ENCODE assay signal across 1 cellular context in the genomic region with DNA sequence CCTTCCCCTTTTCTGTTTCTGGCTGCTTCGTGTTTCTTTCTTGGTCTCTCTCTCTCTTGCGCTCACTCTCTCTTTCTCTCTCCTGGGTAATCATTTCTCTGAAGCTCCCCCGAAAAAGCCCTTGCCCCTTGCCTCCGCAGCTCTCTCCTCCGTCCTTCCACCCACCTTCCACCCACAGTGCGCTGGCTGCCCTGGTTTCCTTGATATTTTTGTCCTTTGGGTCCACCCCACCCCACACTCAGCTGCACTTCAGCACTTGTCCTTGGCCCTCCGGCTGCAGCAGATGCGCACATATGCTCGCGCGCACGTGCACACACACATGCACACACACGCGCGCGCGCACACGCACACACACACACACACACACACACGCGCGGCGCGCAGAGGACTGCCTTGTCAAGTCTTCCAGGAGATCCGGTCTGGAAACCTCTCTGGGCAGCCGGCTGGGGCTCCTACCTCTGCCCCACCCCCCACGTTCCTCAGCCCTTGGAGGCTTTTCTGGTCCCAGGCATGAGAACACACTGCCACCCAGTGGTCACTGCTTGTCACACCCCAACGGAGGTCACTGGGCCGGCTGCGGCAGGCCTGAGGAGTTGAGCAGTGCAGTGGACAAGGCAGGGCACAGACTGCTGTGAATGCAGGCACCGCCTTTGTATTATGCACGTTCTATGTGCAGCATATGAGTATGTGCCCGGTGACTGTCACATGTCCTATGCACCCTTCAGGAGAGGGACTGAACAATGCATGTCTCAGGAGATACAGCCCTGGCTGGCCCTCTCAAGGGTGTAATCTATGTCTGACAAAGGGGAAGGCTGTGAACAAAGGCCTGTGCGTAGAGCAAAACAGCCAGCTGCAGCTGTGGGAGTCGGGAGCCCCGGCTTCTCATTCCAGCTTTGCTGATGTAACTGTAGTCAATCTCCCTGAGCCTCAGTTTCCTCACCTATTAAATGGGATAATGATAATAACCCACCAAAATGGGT.
TF ChIP-seq lines count a peak whose summit lies in the region.

No MANE protein-coding gene starts in this region.

TF ChIP-seq in GM12878, 131 proteins besides CTCF, POLR2A, EP300 and RAD21 (continued from another document):
- TF ChIP-seq, protein P1, sequence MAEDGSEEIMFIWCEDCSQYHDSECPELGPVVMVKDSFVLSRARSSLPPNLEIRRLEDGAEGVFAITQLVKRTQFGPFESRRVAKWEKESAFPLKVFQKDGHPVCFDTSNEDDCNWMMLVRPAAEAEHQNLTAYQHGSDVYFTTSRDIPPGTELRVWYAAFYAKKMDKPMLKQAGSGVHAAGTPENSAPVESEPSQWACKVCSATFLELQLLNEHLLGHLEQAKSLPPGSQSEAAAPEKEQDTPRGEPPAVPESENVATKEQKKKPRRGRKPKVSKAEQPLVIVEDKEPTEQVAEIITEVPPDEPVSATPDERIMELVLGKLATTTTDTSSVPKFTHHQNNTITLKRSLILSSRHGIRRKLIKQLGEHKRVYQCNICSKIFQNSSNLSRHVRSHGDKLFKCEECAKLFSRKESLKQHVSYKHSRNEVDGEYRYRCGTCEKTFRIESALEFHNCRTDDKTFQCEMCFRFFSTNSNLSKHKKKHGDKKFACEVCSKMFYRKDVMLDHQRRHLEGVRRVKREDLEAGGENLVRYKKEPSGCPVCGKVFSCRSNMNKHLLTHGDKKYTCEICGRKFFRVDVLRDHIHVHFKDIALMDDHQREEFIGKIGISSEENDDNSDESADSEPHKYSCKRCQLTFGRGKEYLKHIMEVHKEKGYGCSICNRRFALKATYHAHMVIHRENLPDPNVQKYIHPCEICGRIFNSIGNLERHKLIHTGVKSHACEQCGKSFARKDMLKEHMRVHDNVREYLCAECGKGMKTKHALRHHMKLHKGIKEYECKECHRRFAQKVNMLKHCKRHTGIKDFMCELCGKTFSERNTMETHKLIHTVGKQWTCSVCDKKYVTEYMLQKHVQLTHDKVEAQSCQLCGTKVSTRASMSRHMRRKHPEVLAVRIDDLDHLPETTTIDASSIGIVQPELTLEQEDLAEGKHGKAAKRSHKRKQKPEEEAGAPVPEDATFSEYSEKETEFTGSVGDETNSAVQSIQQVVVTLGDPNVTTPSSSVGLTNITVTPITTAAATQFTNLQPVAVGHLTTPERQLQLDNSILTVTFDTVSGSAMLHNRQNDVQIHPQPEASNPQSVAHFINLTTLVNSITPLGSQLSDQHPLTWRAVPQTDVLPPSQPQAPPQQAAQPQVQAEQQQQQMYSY (CRISPR knock-in tag; IDR thresholded peaks at IDR 0.05), result no peak
- no peak for TF ChIP-seq TAF1 (IDR thresholded peaks at IDR 0.05; ENCODE audit: borderline replicate concordance, low read depth, low read length)
- TF ChIP-seq, protein P2, sequence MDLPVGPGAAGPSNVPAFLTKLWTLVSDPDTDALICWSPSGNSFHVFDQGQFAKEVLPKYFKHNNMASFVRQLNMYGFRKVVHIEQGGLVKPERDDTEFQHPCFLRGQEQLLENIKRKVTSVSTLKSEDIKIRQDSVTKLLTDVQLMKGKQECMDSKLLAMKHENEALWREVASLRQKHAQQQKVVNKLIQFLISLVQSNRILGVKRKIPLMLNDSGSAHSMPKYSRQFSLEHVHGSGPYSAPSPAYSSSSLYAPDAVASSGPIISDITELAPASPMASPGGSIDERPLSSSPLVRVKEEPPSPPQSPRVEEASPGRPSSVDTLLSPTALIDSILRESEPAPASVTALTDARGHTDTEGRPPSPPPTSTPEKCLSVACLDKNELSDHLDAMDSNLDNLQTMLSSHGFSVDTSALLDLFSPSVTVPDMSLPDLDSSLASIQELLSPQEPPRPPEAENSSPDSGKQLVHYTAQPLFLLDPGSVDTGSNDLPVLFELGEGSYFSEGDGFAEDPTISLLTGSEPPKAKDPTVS (IDR thresholded peaks at IDR 0.05; ENCODE audit: low read depth, low read length), result no peak
- no peak for TF ChIP-seq CEBPB (IDR thresholded peaks at IDR 0.05; ENCODE audit: borderline replicate concordance in 1 of 2, low read depth in 2 of 2, low read length in 2 of 2)
- peak; percentile 80 for TF ChIP-seq MEF2B (IDR thresholded peaks at IDR 0.05; ENCODE audit: partially characterized antibody, poor library complexity, severe bottlenecking)
- peak; percentile 20; the same call in 1 of the 2 replicates for TF ChIP-seq BACH1 (IDR thresholded peaks at IDR 0.05; ENCODE audit: borderline replicate concordance)
- no peak for TF ChIP-seq CBFB (IDR thresholded peaks at IDR 0.05; ENCODE audit: low read depth)
- TF ChIP-seq MXI1 (IDR thresholded peaks at IDR 0.05; ENCODE audit: low read depth, low read length), result peak; percentile 75; the same call in 1 of the 2 replicates
- peak; percentile 83 for TF ChIP-seq GATAD2B (conservative IDR thresholded peaks at IDR 0.05; ENCODE audit: low read depth)
- TF ChIP-seq, protein P3, sequence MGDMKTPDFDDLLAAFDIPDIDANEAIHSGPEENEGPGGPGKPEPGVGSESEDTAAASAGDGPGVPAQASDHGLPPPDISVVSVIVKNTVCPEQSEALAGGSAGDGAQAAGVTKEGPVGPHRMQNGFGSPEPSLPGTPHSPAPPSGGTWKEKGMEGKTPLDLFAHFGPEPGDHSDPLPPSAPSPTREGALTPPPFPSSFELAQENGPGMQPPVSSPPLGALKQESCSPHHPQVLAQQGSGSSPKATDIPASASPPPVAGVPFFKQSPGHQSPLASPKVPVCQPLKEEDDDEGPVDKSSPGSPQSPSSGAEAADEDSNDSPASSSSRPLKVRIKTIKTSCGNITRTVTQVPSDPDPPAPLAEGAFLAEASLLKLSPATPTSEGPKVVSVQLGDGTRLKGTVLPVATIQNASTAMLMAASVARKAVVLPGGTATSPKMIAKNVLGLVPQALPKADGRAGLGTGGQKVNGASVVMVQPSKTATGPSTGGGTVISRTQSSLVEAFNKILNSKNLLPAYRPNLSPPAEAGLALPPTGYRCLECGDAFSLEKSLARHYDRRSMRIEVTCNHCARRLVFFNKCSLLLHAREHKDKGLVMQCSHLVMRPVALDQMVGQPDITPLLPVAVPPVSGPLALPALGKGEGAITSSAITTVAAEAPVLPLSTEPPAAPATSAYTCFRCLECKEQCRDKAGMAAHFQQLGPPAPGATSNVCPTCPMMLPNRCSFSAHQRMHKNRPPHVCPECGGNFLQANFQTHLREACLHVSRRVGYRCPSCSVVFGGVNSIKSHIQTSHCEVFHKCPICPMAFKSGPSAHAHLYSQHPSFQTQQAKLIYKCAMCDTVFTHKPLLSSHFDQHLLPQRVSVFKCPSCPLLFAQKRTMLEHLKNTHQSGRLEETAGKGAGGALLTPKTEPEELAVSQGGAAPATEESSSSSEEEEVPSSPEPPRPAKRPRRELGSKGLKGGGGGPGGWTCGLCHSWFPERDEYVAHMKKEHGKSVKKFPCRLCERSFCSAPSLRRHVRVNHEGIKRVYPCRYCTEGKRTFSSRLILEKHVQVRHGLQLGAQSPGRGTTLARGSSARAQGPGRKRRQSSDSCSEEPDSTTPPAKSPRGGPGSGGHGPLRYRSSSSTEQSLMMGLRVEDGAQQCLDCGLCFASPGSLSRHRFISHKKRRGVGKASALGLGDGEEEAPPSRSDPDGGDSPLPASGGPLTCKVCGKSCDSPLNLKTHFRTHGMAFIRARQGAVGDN (IDR thresholded peaks at IDR 0.05), result no peak
- TF ChIP-seq HDAC6 (IDR thresholded peaks at IDR 0.05; ENCODE audit: unreplicated experiment), result no peak
- no peak for TF ChIP-seq MTA3 (IDR thresholded peaks at IDR 0.05; ENCODE audit: borderline replicate concordance, low read length)
- no peak for TF ChIP-seq CBX5 (IDR thresholded peaks at IDR 0.05; ENCODE audit: low read depth)
- no peak for TF ChIP-seq ZNF24 (IDR thresholded peaks at IDR 0.05)
- no peak for TF ChIP-seq NFXL1 (IDR thresholded peaks at IDR 0.05; ENCODE audit: borderline replicate concordance)
- TF ChIP-seq, protein P4, sequence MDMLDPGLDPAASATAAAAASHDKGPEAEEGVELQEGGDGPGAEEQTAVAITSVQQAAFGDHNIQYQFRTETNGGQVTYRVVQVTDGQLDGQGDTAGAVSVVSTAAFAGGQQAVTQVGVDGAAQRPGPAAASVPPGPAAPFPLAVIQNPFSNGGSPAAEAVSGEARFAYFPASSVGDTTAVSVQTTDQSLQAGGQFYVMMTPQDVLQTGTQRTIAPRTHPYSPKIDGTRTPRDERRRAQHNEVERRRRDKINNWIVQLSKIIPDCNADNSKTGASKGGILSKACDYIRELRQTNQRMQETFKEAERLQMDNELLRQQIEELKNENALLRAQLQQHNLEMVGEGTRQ (IDR thresholded peaks at IDR 0.05; ENCODE audit: borderline replicate concordance, low read depth, low read length), result no peak
- TF ChIP-seq SMARCA5 (IDR thresholded peaks at IDR 0.05), result peak; percentile 80; the same call in 1 of the 2 replicates
- TF ChIP-seq SMAD5 (IDR thresholded peaks at IDR 0.05; ENCODE audit: low read depth), result no peak
- TF ChIP-seq, protein P5, sequence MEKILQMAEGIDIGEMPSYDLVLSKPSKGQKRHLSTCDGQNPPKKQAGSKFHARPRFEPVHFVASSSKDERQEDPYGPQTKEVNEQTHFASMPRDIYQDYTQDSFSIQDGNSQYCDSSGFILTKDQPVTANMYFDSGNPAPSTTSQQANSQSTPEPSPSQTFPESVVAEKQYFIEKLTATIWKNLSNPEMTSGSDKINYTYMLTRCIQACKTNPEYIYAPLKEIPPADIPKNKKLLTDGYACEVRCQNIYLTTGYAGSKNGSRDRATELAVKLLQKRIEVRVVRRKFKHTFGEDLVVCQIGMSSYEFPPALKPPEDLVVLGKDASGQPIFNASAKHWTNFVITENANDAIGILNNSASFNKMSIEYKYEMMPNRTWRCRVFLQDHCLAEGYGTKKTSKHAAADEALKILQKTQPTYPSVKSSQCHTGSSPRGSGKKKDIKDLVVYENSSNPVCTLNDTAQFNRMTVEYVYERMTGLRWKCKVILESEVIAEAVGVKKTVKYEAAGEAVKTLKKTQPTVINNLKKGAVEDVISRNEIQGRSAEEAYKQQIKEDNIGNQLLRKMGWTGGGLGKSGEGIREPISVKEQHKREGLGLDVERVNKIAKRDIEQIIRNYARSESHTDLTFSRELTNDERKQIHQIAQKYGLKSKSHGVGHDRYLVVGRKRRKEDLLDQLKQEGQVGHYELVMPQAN (conservative IDR thresholded peaks at IDR 0.05), result peak; percentile 79
- TF ChIP-seq SIX5 (IDR thresholded peaks at IDR 0.05; ENCODE audit: low read depth, low read length, severe bottlenecking), result no peak
